In the genomic region with DNA sequence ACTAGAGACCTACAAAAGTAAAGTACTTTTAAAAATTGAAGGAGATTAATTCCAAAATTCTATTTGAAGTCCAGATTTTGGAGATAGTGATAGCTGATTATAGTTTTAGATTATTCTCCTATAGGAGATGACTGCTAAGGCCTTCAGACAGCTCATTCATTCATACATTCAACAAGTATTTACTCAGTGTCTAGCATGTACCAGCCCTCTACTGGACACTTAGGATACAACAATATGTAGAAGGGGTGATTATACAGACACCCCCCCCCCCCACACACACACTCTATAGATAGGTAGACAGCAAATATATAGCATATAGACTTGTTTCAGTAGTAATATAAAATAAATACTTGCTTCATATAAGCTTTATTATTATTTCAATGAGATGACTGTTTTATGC, we compare ENCODE assay signal across 8 cellular contexts.
DNase-seq lines count a peak whose midpoint lies in the region; ATAC-seq and TF ChIP-seq lines count a peak whose summit lies in the region.

No MANE protein-coding gene starts in this region.

- H3K9me3 ChIP-seq in PC-3 (ENCODE audit: low read length) = no peaks in the 10 kb centered on the region

- no peaks in the 10 kb centered on the region for H3K27me3 ChIP-seq in PC-3 (ENCODE audit: low read length)

- no peak overlapping the region for H2AFZ ChIP-seq in PC-3 (ENCODE audit: low read length)

- H3K4me1 ChIP-seq in PC-3 (ENCODE audit: insufficient read depth, low read length) = no peaks in the 10 kb centered on the region

- H3K36me3 ChIP-seq in PC-3 (ENCODE audit: low read depth, low read length) = no peaks in the 10 kb centered on the region

- no peaks in the 10 kb centered on the region for H3F3A ChIP-seq in PC-3 (ENCODE audit: low read length, unreplicated experiment)

- no peak overlapping the region for H3K9ac ChIP-seq in PC-3 (ENCODE audit: low read length)

- H4K20me1 ChIP-seq in PC-3 (ENCODE audit: low read length) = no peaks in the 10 kb centered on the region

- no peaks in the 10 kb centered on the region for H3K79me2 ChIP-seq in PC-3 (ENCODE audit: low read length)

- no TSS peak for BruUV-seq in PC-3 (replicated peaks; lab: Mats Ljungman, UMichigan)

- no peak overlapping the region for H3K4me2 ChIP-seq in PC-3 (ENCODE audit: low read length)

- POLR2A ChIA-PET in PC-3 (lab: Charles Lee; ENCODE audit: unreplicated experiment) = no interaction called here

- H3K27ac ChIP-seq in PC-3 (ENCODE audit: low read length) = no peak overlapping the region

- CTCF ChIA-PET in PC-3 (lab: Charles Lee) = interaction anchor here (0.5 to 0.6 kb wide), 3 partner anchors 34 to 403 kb away, joined by 3 read pairs; no protein-coding TSS in a partner anchor

- no peaks in the 10 kb centered on the region for H3K9me2 ChIP-seq in PC-3 (replicated peaks; ENCODE audit: low read length)

- intact Hi-C loops in PC-3 (cut with micrococcal nuclease) = no loop called here

- ATAC-seq in GM21619 (IDR thresholded peaks at IDR 0.05; ENCODE audit: unreplicated experiment) = peak; percentile 67
- peak; percentile 78 for ATAC-seq in PC-3
- no peak for ATAC-seq in GM18520 (IDR thresholded peaks at IDR 0.05; ENCODE audit: unreplicated experiment)

- peak; percentile 61 for TF ChIP-seq CTCF in PC-3 (conservative IDR thresholded peaks at IDR 0.05; ENCODE audit: low read depth, low read length)

- no peak overlapping the region for H3K4me3 ChIP-seq in PC-3 (ENCODE audit: low read length)

- DNase-seq in NCI-H1105 treated with DMSO at 0.1 percent for 48 hours (lab: John Stamatoyannopoulos, UW) (peak; percentile 2), NCI-H1105 (lab: John Stamatoyannopoulos, UW) (no peak), PC-3 (peak; percentile 67), iris pigment epithelial cell (ENCODE audit: low read depth) (peak; percentile 12), OCI-M2 (lab: John Stamatoyannopoulos, UW; ENCODE audit: unreplicated experiment) (no peak)
- DNase-seq in activated effector memory CD4-positive, alpha-beta T cell treated with Interleukin-2 at 50 U/mL for 16 hours = no peak

Comparison
In these comparisons a context has a peak if more than half of its experiments do, and no peak if none do; other contexts are left out.
1. DNase-seq: peak in NCI-H1105 treated with DMSO at 0.1 percent for 48 hours (single experiment), PC-3 (single experiment) and iris pigment epithelial cell (single experiment); none in NCI-H1105 (single experiment), activated effector memory CD4-positive, alpha-beta T cell treated with Interleukin-2 at 50 U/mL for 16 hours (single experiment) and OCI-M2 (single experiment).